In genomic region chr4:28443371-28443770, GRCh38 we compare ENCODE assay signal across 14 cellular contexts.
DNase-seq lines count a peak whose midpoint lies in the region; TF ChIP-seq lines count a peak whose summit lies in the region.
"Had no signal": no experiment of that assay in that cellular context is flagged by ENCODE, and none has a peak within 500 bp of the region (broad histone marks: within the 10 kb centered on the region; RNA-seq: fewer than 3 reads in every experiment).

No MANE protein-coding gene starts in this region.

- no peak overlapping the region for H4K12ac ChIP-seq in trophoblast cell (ENCODE audit: low read depth, low read length)

- 57 to 63% methylated on average over 3 of the region's 3 CpGs for WGBS in GM23248 (ENCODE audit: low coverage in 1 of 2, low lambda C conversion rate in 2 of 2, missing lambda C conversion rate in 2 of 2), 2 experiments
- no CpG with 5 or more reads among the region's 3 CpGs for WGBS in trophoblast cell (ENCODE audit: extremely low coverage, insufficient coverage, insufficient read length)
- WGBS in transverse colon (ENCODE audit: low coverage in 1 of 2), 2 donors, result 92 to 97% methylated on average over 3 of the region's 3 CpGs

- DNase-seq in Ammon's horn (ENCODE audit: low spot score) (peak; percentile 6), GM23248 (no peak), trophoblast cell (no peak), AG20443 (ENCODE audit: low spot score) (no peak), transverse colon (no peak), chondrocyte (ENCODE audit: low spot score) (no peak)
- DNase-seq: CD4-positive, alpha-beta T cell; DMS79; GOT3 had no signal

- no peak overlapping the region for H2AK5ac ChIP-seq in trophoblast cell (ENCODE audit: low read length)

- no peak overlapping the region for H4K8ac ChIP-seq in trophoblast cell (ENCODE audit: low read depth, low read length)

- H3K27me3 ChIP-seq in GM23248 (replicated peaks; ENCODE audit: insufficient read depth) (no peaks in the 10 kb centered on the region), trophoblast cell (ENCODE audit: insufficient read depth, low read length) (no peaks in the 10 kb centered on the region), transverse colon (no peaks in the 10 kb centered on the region)
- H3K27me3 ChIP-seq: BLaER1 treated with 17β-estradiol and CSF1 and Interleukin-3, amounts not matched to agents 10 nM and 100 nM had no signal

- no peak overlapping the region for H2BK12ac ChIP-seq in trophoblast cell (ENCODE audit: low read length)

- H3K9ac ChIP-seq in GM23248 (no peak overlapping the region), trophoblast cell (ENCODE audit: low read length) (no peak overlapping the region)
- H3K9ac ChIP-seq: BLaER1 treated with 17β-estradiol and CSF1 and Interleukin-3, amounts not matched to agents 10 nM and 100 nM had no signal

- in situ Hi-C loops in GM23248 (cut with MboI), result no loop called here
- in situ Hi-C loops in transverse colon (cut with MboI; ENCODE audit: low pct_ligation_motif_present in 1 of 4, low pct_unique_long_range_greater_than_20kb in 1 of 4, low sequenced_read_pairs in 3 of 4), result no loop called here

- TF ChIP-seq EP300 in transverse colon (IDR thresholded peaks at IDR 0.05; ENCODE audit: low read depth), result no peak

- no peak overlapping the region for H2BK5ac ChIP-seq in trophoblast cell (ENCODE audit: low read depth, low read length, poor library complexity)

- H3K4ac ChIP-seq in trophoblast cell (ENCODE audit: low read depth, low read length), result no peak overlapping the region

- H3K9me3 Mint-ChIP-seq in brain, result no peaks in the 10 kb centered on the region
- peaks cover 3% of the 10 kb centered on the region for H3K9me3 Mint-ChIP-seq in chondrocyte (ENCODE audit: low read depth)

- H3K4me1 Mint-ChIP-seq in brain, result peaks cover 9% of the 10 kb centered on the region
- no peaks in the 10 kb centered on the region for H3K4me1 Mint-ChIP-seq in chondrocyte (ENCODE audit: low read depth)

- H3K14ac ChIP-seq in trophoblast cell (ENCODE audit: low read length), result no peak overlapping the region

- H3K36me3 Mint-ChIP-seq in brain (no peaks in the 10 kb centered on the region), chondrocyte (ENCODE audit: low read depth) (no peaks in the 10 kb centered on the region)

- H3F3A ChIP-seq in GM23248 (ENCODE audit: insufficient read depth), result peaks cover 5% of the 10 kb centered on the region; the same call in 1 of the 2 replicates

- no peaks in the 10 kb centered on the region for H3K79me2 ChIP-seq in GM23248 (ENCODE audit: insufficient read depth)
- H3K79me2 ChIP-seq in trophoblast cell (ENCODE audit: control insufficient read depth, insufficient read depth, low read length, poor library complexity), result no peaks in the 10 kb centered on the region

- H3K27me3 Mint-ChIP-seq in brain (peaks cover 7% of the 10 kb centered on the region), chondrocyte (ENCODE audit: low read depth) (no peaks in the 10 kb centered on the region)
- H3K27me3 Mint-ChIP-seq: CD4-positive, alpha-beta T cell had no signal

- no peak overlapping the region for H2BK120ac ChIP-seq in trophoblast cell (ENCODE audit: insufficient read depth, low read length, poor library complexity)

- no peak overlapping the region for H3K4me2 ChIP-seq in GM23248 (ENCODE audit: unreplicated experiment)
- no peak overlapping the region for H3K4me2 ChIP-seq in trophoblast cell (ENCODE audit: low read length)
- H3K4me2 ChIP-seq: A549; BLaER1 treated with 17β-estradiol and CSF1 and Interleukin-3, amounts not matched to agents 10 nM and 100 nM had no signal

- H3K4me3 ChIP-seq in GM23248 (no peak overlapping the region), trophoblast cell (ENCODE audit: low read depth, low read length) (no peak overlapping the region), transverse colon (no peak overlapping the region)
- H3K4me3 ChIP-seq: A549; BLaER1 treated with 17β-estradiol and CSF1 and Interleukin-3, amounts not matched to agents 10 nM and 100 nM; GM12878; HAP-1 had no signal

- TF ChIP-seq CTCF in brain (conservative IDR thresholded peaks at IDR 0.05) (no peak), transverse colon (IDR thresholded peaks at IDR 0.05) (no peak), chondrocyte (IDR thresholded peaks at IDR 0.05) (no peak)

- H3K79me1 ChIP-seq in trophoblast cell (ENCODE audit: low read length), result peaks cover 2% of the 10 kb centered on the region

- H3K23ac ChIP-seq in trophoblast cell (ENCODE audit: low read length), result no peak overlapping the region

- no peaks in the 10 kb centered on the region for H3K36me3 ChIP-seq in GM23248 (ENCODE audit: low read depth)
- no peaks in the 10 kb centered on the region for H3K36me3 ChIP-seq in trophoblast cell (ENCODE audit: control insufficient read depth in 1 of 2, insufficient read depth in 2 of 2, low read length in 2 of 2)
- H3K36me3 ChIP-seq in transverse colon, result no peaks in the 10 kb centered on the region
- H3K36me3 ChIP-seq: BLaER1 treated with 17β-estradiol and CSF1 and Interleukin-3, amounts not matched to agents 10 nM and 100 nM; HAP-1 had no signal

- no peaks in the 10 kb centered on the region for H4K20me1 ChIP-seq in GM23248 (ENCODE audit: insufficient read depth)
- H4K20me1 ChIP-seq: BLaER1 treated with 17β-estradiol and CSF1 and Interleukin-3, amounts not matched to agents 10 nM and 100 nM had no signal

- H3K27ac ChIP-seq in GM23248 (no peak overlapping the region), trophoblast cell (ENCODE audit: low read depth, low read length) (no peak overlapping the region), transverse colon (no peak overlapping the region)
- H3K27ac ChIP-seq: A549; BLaER1 treated with 17β-estradiol and CSF1 and Interleukin-3, amounts not matched to agents 10 nM and 100 nM had no signal

- H3K27ac Mint-ChIP-seq in brain, result peak overlapping the region in 3 of 5 experiments; percentile 6 to 40 (median 33)
- no peak overlapping the region for H3K27ac Mint-ChIP-seq in chondrocyte (ENCODE audit: unreplicated experiment)
- H3K27ac Mint-ChIP-seq: CD4-positive, alpha-beta T cell had no signal

- H4K91ac ChIP-seq in trophoblast cell (ENCODE audit: low read depth, low read length), result peak overlapping the region; percentile 15

- H3K18ac ChIP-seq in trophoblast cell (ENCODE audit: low read length), result no peak overlapping the region

- H3K9me3 ChIP-seq in GM23248 (ENCODE audit: low read depth), result no peaks in the 10 kb centered on the region
- no peaks in the 10 kb centered on the region for H3K9me3 ChIP-seq in trophoblast cell (ENCODE audit: insufficient read depth, low read depth, low read length)
- H3K9me3 ChIP-seq in transverse colon, result no peaks in the 10 kb centered on the region
- H3K9me3 ChIP-seq: A549; BLaER1 treated with 17β-estradiol and CSF1 and Interleukin-3, amounts not matched to agents 10 nM and 100 nM; HAP-1 had no signal

- H2AFZ ChIP-seq in GM23248 (0 out of 2 replicates have a peak overlapping the region, but pooled peaks have one; percentile 8), trophoblast cell (ENCODE audit: insufficient read depth, low read length, poor library complexity) (no peak overlapping the region)

- H3K4me1 ChIP-seq in GM23248 (ENCODE audit: insufficient read depth), result peaks cover 12% of the 10 kb centered on the region
- H3K4me1 ChIP-seq in trophoblast cell (ENCODE audit: control insufficient read depth in 1 of 2, insufficient read depth in 2 of 2, low read length in 2 of 2), result no peaks in the 10 kb centered on the region
- no peaks in the 10 kb centered on the region for H3K4me1 ChIP-seq in transverse colon
- H3K4me1 ChIP-seq: A549; BLaER1 treated with 17β-estradiol and CSF1 and Interleukin-3, amounts not matched to agents 10 nM and 100 nM; HAP-1 had no signal

- intact Hi-C loops in transverse colon (cut with DNase I; ENCODE audit: low total_unique reads), result no loop called here

- H3K4me3 Mint-ChIP-seq in brain, result no peak overlapping the region
- no peak overlapping the region for H3K4me3 Mint-ChIP-seq in chondrocyte (ENCODE audit: unreplicated experiment)
- H3K4me3 Mint-ChIP-seq: CD4-positive, alpha-beta T cell had no signal

- H3K9me2 ChIP-seq in GM23248 (ENCODE audit: insufficient read depth), result no peaks in the 10 kb centered on the region

- TF ChIP-seq POLR2A in transverse colon (IDR thresholded peaks at IDR 0.05), result no peak
